Comparison of ENCODE assay signal across 21 cellular contexts in the genomic region with DNA sequence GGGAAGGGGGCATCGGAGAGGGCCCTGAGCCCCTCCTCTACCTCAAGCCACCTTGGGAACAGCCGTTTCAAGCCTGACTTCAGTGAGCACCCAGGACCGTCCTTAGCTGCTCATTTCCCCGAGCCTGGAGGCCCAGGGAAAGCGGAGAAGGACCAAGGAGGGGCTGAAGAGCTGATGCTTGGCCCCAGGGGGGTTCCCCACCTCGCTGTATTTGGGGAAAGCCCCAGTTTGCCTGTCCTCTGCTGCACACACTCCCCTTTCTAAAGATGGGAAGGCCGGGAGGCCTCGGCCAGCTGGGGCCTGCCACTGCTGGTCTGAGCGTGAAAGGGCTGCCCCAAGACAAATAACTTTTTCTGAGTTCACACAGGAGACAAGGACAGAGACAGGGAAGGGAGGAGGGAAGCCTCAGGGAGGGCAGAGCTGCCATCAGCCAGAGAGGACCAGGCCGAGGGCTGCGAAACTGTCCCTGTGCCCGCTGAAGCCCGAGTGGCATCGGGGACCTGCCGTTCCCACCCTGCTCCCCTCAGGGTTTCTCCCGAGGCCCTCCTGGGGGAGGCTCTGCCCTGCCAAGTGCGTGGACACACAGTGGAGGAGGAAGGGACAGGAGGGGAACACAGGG. TPM values are rescaled to one million over a fixed set of nuclear protein-coding genes. Genes with fewer than 3 reads are reported as not detected.
A peak's percentile ranks its signal among the peaks of the same experiment; 100 is the strongest.
DNase-seq lines count a peak whose midpoint lies in the region; ATAC-seq, FAIRE-seq and TF ChIP-seq lines count a peak whose summit lies in the region.
"Had no signal": no experiment of that assay in that cellular context is flagged by ENCODE, and none has a peak within 500 bp of the region (broad histone marks: within the 10 kb centered on the region; RNA-seq: fewer than 3 reads in every experiment).

No MANE protein-coding gene starts in this region.

- no peaks in the 10 kb centered on the region for H3K4me1 ChIP-seq in colonic mucosa

- H3K36me3 ChIP-seq in colonic mucosa = peaks cover 27% of the 10 kb centered on the region

- intact Hi-C loops in colonic mucosa (cut with DNase I) = no loop called here

- H3K27ac ChIP-seq in colonic mucosa = no peak overlapping the region
- H3K27ac ChIP-seq: SJSA1 had no signal

- FAIRE-seq in GM19239 (lab: Jason Lieb, UNC) = no peak
- FAIRE-seq: GM12891, HTR-8/SVneo had no signal

- no peak overlapping the region for H3K9ac ChIP-seq in colonic mucosa (ENCODE audit: low read depth in 2 of 2, low read length in 2 of 2)

- TF ChIP-seq CTCF in colonic mucosa (IDR thresholded peaks at IDR 0.05) = no peak

- DNase-seq in D341Med (ENCODE audit: low spot score) (peak; percentile 36), GM19238 (ENCODE audit: insufficient read length, low spot score) (peak; percentile 1), colonic mucosa (peak; percentile 14), CD1c-positive myeloid dendritic cell (ENCODE audit: extremely low spot score) (no peak), GM19239 (ENCODE audit: insufficient read length, low spot score) (no peak)
- no peak for DNase-seq in stimulated activated effector memory CD8-positive, alpha-beta T cell treated with anti-CD3 and anti-CD28 coated beads, Interleukin-12 subunit alpha, Interleukin-12 subunit beta, amount 100 ng/mL, for 72 hours (ENCODE audit: low spot score in 2 of 2)
- DNase-seq: Calu3; CD4-positive, CD25-positive, alpha-beta regulatory T cell; H9; IMR-90; Karpas-422; MG63; NCI-H1092; NCI-H1436 treated with DMSO at 0.1 percent for 48 hours; NCI-H2029 treated with DMSO at 0.1 percent for 48 hours; NCI-H2171; NCI-H526 had no signal

- no peak overlapping the region for H3K4me3 ChIP-seq in colonic mucosa
- H3K4me3 ChIP-seq: MG63, SJSA1 had no signal

- ATAC-seq in stimulated activated effector memory CD8-positive, alpha-beta T cell treated with anti-CD3 and anti-CD28 coated beads, Interleukin-12 subunit alpha, Interleukin-12 subunit beta, amount 100 ng/mL, for 72 hours = no peak
- no peak for ATAC-seq in HG02973 (IDR thresholded peaks at IDR 0.05; ENCODE audit: unreplicated experiment)

- no peaks in the 10 kb centered on the region for H3K9me3 Mint-ChIP-seq in stimulated activated effector memory CD8-positive, alpha-beta T cell treated with anti-CD3 and anti-CD28 coated beads, Interleukin-12 subunit alpha, Interleukin-12 subunit beta, amount 100 ng/mL, for 72 hours
- H3K9me3 Mint-ChIP-seq: H9 had no signal

- no peaks in the 10 kb centered on the region for H3K4me1 Mint-ChIP-seq in stimulated activated effector memory CD8-positive, alpha-beta T cell treated with anti-CD3 and anti-CD28 coated beads, Interleukin-12 subunit alpha, Interleukin-12 subunit beta, amount 100 ng/mL, for 72 hours
- H3K4me1 Mint-ChIP-seq: H9 had no signal

- no peak overlapping the region for H3K4me3 Mint-ChIP-seq in stimulated activated effector memory CD8-positive, alpha-beta T cell treated with anti-CD3 and anti-CD28 coated beads, Interleukin-12 subunit alpha, Interleukin-12 subunit beta, amount 100 ng/mL, for 72 hours
- H3K4me3 Mint-ChIP-seq: CD4-positive, CD25-positive, alpha-beta regulatory T cell; H9 had no signal

- peak overlapping the region; percentile 45 for H3K27ac Mint-ChIP-seq in stimulated activated effector memory CD8-positive, alpha-beta T cell treated with anti-CD3 and anti-CD28 coated beads, Interleukin-12 subunit alpha, Interleukin-12 subunit beta, amount 100 ng/mL, for 72 hours

- no peaks in the 10 kb centered on the region for H3K27me3 ChIP-seq in colonic mucosa
- H3K27me3 ChIP-seq: MG63, SJSA1 had no signal

- H3K9me3 ChIP-seq in colonic mucosa = no peaks in the 10 kb centered on the region
- H3K9me3 ChIP-seq: MG63, SJSA1 had no signal

- peaks cover 67% of the 10 kb centered on the region for H3K36me3 Mint-ChIP-seq in stimulated activated effector memory CD8-positive, alpha-beta T cell treated with anti-CD3 and anti-CD28 coated beads, Interleukin-12 subunit alpha, Interleukin-12 subunit beta, amount 100 ng/mL, for 72 hours

RNA-seq across cellular contexts. Expression of a gene that starts 11.6 kb away (rescaled TPM):
- total RNA-seq in colonic mucosa = not detected
- total RNA-seq: IMR-90, SJSA1 had no signal

RNA-seq across cellular contexts. Expression of a gene that starts 13.0 kb away (rescaled TPM):
- total RNA-seq in colonic mucosa = 10 to 100 TPM; 88.0 to 95.0 TPM

RNA-seq across cellular contexts. Expression of a gene that starts 16.0 kb away (rescaled TPM):
- under 1 TPM; 0.19 to 0.49 TPM for total RNA-seq in colonic mucosa
- total RNA-seq: IMR-90 had no signal

RNA-seq across cellular contexts. Expression of a gene that starts 18.3 kb away (rescaled TPM):
- total RNA-seq in colonic mucosa = 10 to 100 TPM; 65.1 to 78.0 TPM

RNA-seq across cellular contexts. Expression of a gene that starts 50.4 kb away (rescaled TPM):
- 1 to 10 TPM; 1.4 to 2.5 TPM for total RNA-seq in colonic mucosa
- total RNA-seq: Calu3, IMR-90, SJSA1 had no signal

Comparison
In these comparisons a context has a peak if more than half of its experiments do, and no peak if none do; other contexts are left out.
1. DNase-seq: peak in D341Med (single experiment), GM19238 (single experiment) and colonic mucosa (single experiment); none in stimulated activated effector memory CD8-positive, alpha-beta T cell treated with anti-CD3 and anti-CD28 coated beads, Interleukin-12 subunit alpha, Interleukin-12 subunit beta, amount 100 ng/mL, for 72 hours (0 of 2), CD1c-positive myeloid dendritic cell (single experiment) and GM19239 (single experiment).